ENCODE assay signal across 22 cellular contexts in the genomic region with DNA sequence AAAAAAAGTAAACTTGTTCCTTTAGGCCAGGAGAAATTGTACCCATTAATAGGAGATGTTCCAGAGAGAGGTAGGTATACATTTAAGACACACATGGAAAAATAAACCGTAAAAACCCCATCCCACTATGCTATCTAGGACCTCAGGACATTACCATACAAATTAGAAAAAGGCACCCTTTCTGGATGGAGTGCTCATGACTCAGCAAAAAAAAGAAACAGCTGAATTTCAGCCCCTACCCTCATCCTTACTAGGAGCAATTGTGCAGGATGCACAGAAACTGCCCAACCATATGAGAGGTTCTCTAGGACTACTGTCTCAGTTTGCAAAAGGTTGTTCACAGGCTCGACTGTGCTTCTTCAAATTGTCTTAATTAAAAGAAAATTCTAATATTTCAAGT.
"Had no signal": no experiment of that assay in that cellular context is flagged by ENCODE, and none has a peak within 500 bp of the region (broad histone marks: within the 10 kb centered on the region; RNA-seq: fewer than 3 reads in every experiment).

No MANE protein-coding gene starts in this region.

- H3K36me3 ChIP-seq: gastrocnemius medialis, lower lobe of right lung, neural progenitor cell, prostate gland, right atrium auricular region, sigmoid colon, thoracic aorta, tibial nerve, upper lobe of left lung had no signal

- ATAC-seq: effector memory CD8-positive, alpha-beta T cell; gastrocnemius medialis; left ventricle myocardium superior; lower lobe of right lung; stimulated activated memory B cell treated with anti-CD40 and anti-IgM and Interleukin-4, amounts not matched to agents 10 μg/mL and 1 μg/mL and 100 μg/mL, for 72 hours; stimulated activated naive CD8-positive, alpha-beta T cell treated with anti-CD3 and anti-CD28 coated beads, Interleukin-15, Interleukin-2, amounts not matched to agents 100 U/mL and 50 U/mL, for 24 hours had no signal

- H3K4me2 ChIP-seq: neural progenitor cell had no signal

- H3K27ac Mint-ChIP-seq: effector memory CD8-positive, alpha-beta T cell; naive B cell; nephron; neural progenitor cell; stimulated activated memory B cell treated with anti-CD40 and anti-IgM and Interleukin-4, amounts not matched to agents 10 μg/mL and 1 μg/mL and 100 μg/mL, for 72 hours had no signal

- FAIRE-seq: endometrium, keratinocyte had no signal

- H2AFZ ChIP-seq: neural progenitor cell, parathyroid adenoma had no signal

- H3K27me3 Mint-ChIP-seq: naive B cell; stimulated activated memory B cell treated with anti-CD40 and anti-IgM and Interleukin-4, amounts not matched to agents 10 μg/mL and 1 μg/mL and 100 μg/mL, for 72 hours had no signal

- H3K9ac ChIP-seq: neural progenitor cell, parathyroid adenoma had no signal

- H3K36me3 Mint-ChIP-seq: naive B cell; neural progenitor cell; stimulated activated memory B cell treated with anti-CD40 and anti-IgM and Interleukin-4, amounts not matched to agents 10 μg/mL and 1 μg/mL and 100 μg/mL, for 72 hours had no signal

- H3K4me1 Mint-ChIP-seq: naive B cell; nephron; neural progenitor cell; stimulated activated memory B cell treated with anti-CD40 and anti-IgM and Interleukin-4, amounts not matched to agents 10 μg/mL and 1 μg/mL and 100 μg/mL, for 72 hours had no signal

- H3K79me2 ChIP-seq: parathyroid adenoma had no signal

- H3K27ac ChIP-seq: gastrocnemius medialis, lower lobe of right lung, neural progenitor cell, parathyroid adenoma, prostate gland, right atrium auricular region, sigmoid colon, thoracic aorta, tibial nerve, upper lobe of left lung had no signal

- H3K4me1 ChIP-seq: gastrocnemius medialis, lower lobe of right lung, neural progenitor cell, parathyroid adenoma, prostate gland, right atrium auricular region, sigmoid colon, tibial nerve, upper lobe of left lung had no signal

- H3K27me3 ChIP-seq: gastrocnemius medialis, neural progenitor cell, right atrium auricular region, sigmoid colon, tibial nerve, upper lobe of left lung had no signal

- H3K4me3 Mint-ChIP-seq: effector memory CD8-positive, alpha-beta T cell; naive B cell; nephron; neural progenitor cell; stimulated activated memory B cell treated with anti-CD40 and anti-IgM and Interleukin-4, amounts not matched to agents 10 μg/mL and 1 μg/mL and 100 μg/mL, for 72 hours had no signal

- H3K4me3 ChIP-seq: gastrocnemius medialis, lower lobe of right lung, neural progenitor cell, prostate gland, right atrium auricular region, sigmoid colon, thoracic aorta, tibial nerve, upper lobe of left lung had no signal

- DNase-seq: cortex of kidney; effector memory CD8-positive, alpha-beta T cell; erythroblast; gastrocnemius medialis; head of caudate nucleus; left ventricle myocardium superior; lower lobe of right lung; naive B cell; sigmoid colon; stimulated activated CD4-positive, alpha-beta T cell treated with anti-CD3 and anti-CD28 coated beads, Interleukin-4, amount 100 ng/mL, for 4 hours; stimulated activated naive CD8-positive, alpha-beta T cell treated with anti-CD3 and anti-CD28 coated beads, Interleukin-15, Interleukin-2, amounts not matched to agents 100 U/mL and 50 U/mL, for 24 hours; upper lobe of left lung had no signal

- H3K9me3 ChIP-seq: prostate gland had no signal
